Comparison of ENCODE assay signal across 8 cellular contexts in the genomic region with DNA sequence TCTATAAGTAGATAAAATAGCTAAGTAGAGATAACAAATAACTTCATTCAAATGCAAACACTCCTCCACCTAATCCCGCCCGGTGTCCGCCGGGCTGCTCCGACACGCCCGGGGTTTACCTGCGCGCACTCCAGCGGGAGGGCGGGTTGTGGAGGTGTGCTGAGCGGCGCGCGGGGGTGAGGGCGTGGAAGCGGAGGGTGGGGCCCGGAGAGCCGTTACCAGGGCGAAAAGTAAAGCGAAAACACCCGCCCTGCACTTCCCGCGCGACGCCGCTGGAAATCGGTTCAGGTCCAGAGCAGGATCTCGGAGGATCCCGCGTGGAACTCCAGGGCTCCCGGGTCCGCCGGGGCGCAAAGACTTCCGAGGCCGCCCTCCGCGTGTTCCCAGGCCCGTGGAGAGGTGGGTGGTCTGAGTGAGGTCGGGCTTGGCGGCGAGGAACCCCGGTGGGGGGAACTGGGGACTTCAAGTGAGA. TPM values are rescaled to one million over a fixed set of nuclear protein-coding genes. Genes with fewer than 3 reads are reported as not detected.
A peak's percentile ranks its signal among the peaks of the same experiment; 100 is the strongest.
DNase-seq lines count a peak whose midpoint lies in the region; ATAC-seq, FAIRE-seq and TF ChIP-seq lines count a peak whose summit lies in the region.

No MANE protein-coding gene starts in this region.

- H3K9ac ChIP-seq in PC-3 (ENCODE audit: low read length) (peak overlapping the region; percentile 83), adipocyte (ENCODE audit: low read length) (peak overlapping the region; percentile 76), iPS-20b (ENCODE audit: low read depth, low read length) (peak overlapping the region; percentile 82; the same call in 1 of the 2 replicates)

- intact Hi-C loops in PC-3 (cut with micrococcal nuclease) = loop anchor here (5.0 kb wide), 4 partner anchors 116 to 466 kb away; no protein-coding TSS in a partner anchor

- H3K4me1 ChIP-seq in PC-3 (ENCODE audit: insufficient read depth, low read length) (peaks cover 43% of the 10 kb centered on the region), adipocyte (ENCODE audit: control insufficient read depth, insufficient read depth, low read length) (peaks cover 50% of the 10 kb centered on the region), iPS-20b (ENCODE audit: insufficient read depth, low read length) (peaks cover 33% of the 10 kb centered on the region)

- peaks cover 24% of the 10 kb centered on the region for H3K79me2 ChIP-seq in PC-3 (ENCODE audit: low read length)

- POLR2A ChIA-PET in PC-3 (lab: Charles Lee; ENCODE audit: unreplicated experiment) = interaction anchor here (0.7 kb wide), 1 partner anchor 12 kb away, joined by 5 read pairs; no protein-coding TSS in a partner anchor

- peaks cover 25% of the 10 kb centered on the region for H4K20me1 ChIP-seq in PC-3 (ENCODE audit: low read length)

- H3F3A ChIP-seq in PC-3 (ENCODE audit: low read length, unreplicated experiment) = no peaks in the 10 kb centered on the region

- FAIRE-seq in GM12892 (lab: Jason Lieb, UNC) = peak; percentile 64

- H3K27ac ChIP-seq in PC-3 (ENCODE audit: low read length) (no peak overlapping the region), iPS-20b (ENCODE audit: low read length) (no peak overlapping the region)

- no TSS peak for BruUV-seq in PC-3 (replicated peaks; lab: Mats Ljungman, UMichigan)

- no peaks in the 10 kb centered on the region for H3K36me3 ChIP-seq in PC-3 (ENCODE audit: low read depth, low read length)
- no peaks in the 10 kb centered on the region for H3K36me3 ChIP-seq in adipocyte (ENCODE audit: control insufficient read depth, insufficient read depth, low read length, severe bottlenecking)
- H3K36me3 ChIP-seq in iPS-20b (ENCODE audit: insufficient read depth, low read depth, low read length) = no peaks in the 10 kb centered on the region

- peak overlapping the region; percentile 3; the same call in 1 of the 2 replicates for H2AFZ ChIP-seq in PC-3 (ENCODE audit: low read length)

- peaks cover 40% of the 10 kb centered on the region for H3K27me3 ChIP-seq in PC-3 (ENCODE audit: low read length)
- H3K27me3 ChIP-seq in adipocyte (replicated peaks; ENCODE audit: control insufficient read depth, insufficient read depth, low read length) = peaks cover 45% of the 10 kb centered on the region
- peaks cover 75% of the 10 kb centered on the region for H3K27me3 ChIP-seq in iPS-20b (ENCODE audit: insufficient read depth, low read length)

- TF ChIP-seq CTCF in PC-3 (conservative IDR thresholded peaks at IDR 0.05; ENCODE audit: low read depth, low read length) = no peak

- peak; percentile 43 for DNase-seq in GM12892 (ENCODE audit: insufficient read length)
- DNase-seq in PC-3 = peak; percentile 63
- DNase-seq in adipocyte (ENCODE audit: low read depth) = peak; percentile 53
- peak; percentile 53 for DNase-seq in stimulated activated CD4-positive, alpha-beta T cell treated with anti-CD3 and anti-CD28 coated beads, Interleukin-12 subunit alpha, Interleukin-12 subunit beta, amount 100 ng/mL, for 4 hours
- DNase-seq in T1000 (lab: John Stamatoyannopoulos, UW) = no peak

- H3K4me2 ChIP-seq in PC-3 (ENCODE audit: low read length) = peak overlapping the region; percentile 95

- H3K9me3 ChIP-seq in PC-3 (ENCODE audit: low read length) (no peaks in the 10 kb centered on the region), adipocyte (ENCODE audit: control insufficient read depth, low read length) (no peaks in the 10 kb centered on the region), iPS-20b (ENCODE audit: insufficient read depth, low read depth, low read length) (no peaks in the 10 kb centered on the region)

- no peak for TF ChIP-seq POLR2A in GM12892 (IDR thresholded peaks at IDR 0.05; ENCODE audit: low read depth, low read length)

- H3K4me3 ChIP-seq in PC-3 (ENCODE audit: low read length) (peak overlapping the region; percentile 78), adipocyte (ENCODE audit: low read length) (peak overlapping the region; percentile 84), iPS-20b (ENCODE audit: low read length) (peak overlapping the region; percentile 90)

- ATAC-seq in PC-3 (peak; percentile 5; the same call in 1 of the 2 replicates), GM21576 (IDR thresholded peaks at IDR 0.05; ENCODE audit: unreplicated experiment) (no peak), GM21723 (IDR thresholded peaks at IDR 0.05; ENCODE audit: unreplicated experiment) (no peak)

- H3K9me2 ChIP-seq in PC-3 (replicated peaks; ENCODE audit: low read length) = no peaks in the 10 kb centered on the region

- CTCF ChIA-PET in PC-3 (lab: Charles Lee) = interaction anchor here (0.7 kb wide), 1 partner anchor 15 kb away, joined by 4 read pairs; no protein-coding TSS in a partner anchor

RNA-seq across cellular contexts. Expression of a gene that starts 1.8 kb away (rescaled TPM):
- 17.0 TPM for polyA plus RNA-seq in GM12892 (2012; ENCODE audit: missing spikeins)
- total RNA-seq in PC-3 (2014; rRNA removed) = 275 and 335 TPM in 2 replicates
